In the genomic region with DNA sequence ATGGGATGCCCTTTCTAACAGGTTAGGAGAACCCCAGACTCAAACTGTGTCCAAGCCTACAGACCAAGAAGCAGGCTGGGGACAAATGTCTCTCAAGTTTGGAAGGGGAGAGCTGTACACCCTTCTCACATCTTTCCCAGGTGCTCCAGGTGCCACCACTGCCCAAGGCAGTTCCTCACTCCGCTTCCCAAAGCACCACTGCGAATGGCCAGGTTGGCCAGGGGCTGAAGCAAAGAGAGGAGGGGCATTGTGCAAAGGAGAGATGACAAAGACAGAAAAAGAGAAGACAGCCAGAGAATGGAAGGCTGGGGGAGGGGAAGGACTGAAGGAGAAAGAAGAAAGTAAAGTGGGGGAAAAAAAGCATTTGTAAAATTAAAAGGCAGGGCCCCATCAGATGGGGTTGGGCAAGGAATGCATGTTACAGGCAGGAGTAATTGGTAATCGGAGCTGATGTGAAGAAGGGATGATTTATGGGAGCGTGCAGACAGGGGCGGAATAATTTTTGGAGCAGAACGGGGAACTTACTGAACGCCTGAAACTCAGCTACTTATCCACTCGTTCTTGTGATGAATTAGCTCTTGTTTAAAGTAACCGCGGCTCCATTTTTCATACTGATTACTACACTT, we compare ENCODE assay signal across 23 cellular contexts.
A peak's percentile ranks its signal among the peaks of the same experiment; 100 is the strongest.
DNase-seq lines count a peak whose midpoint lies in the region; ATAC-seq and TF ChIP-seq lines count a peak whose summit lies in the region.
"Had no signal": no experiment of that assay in that cellular context is flagged by ENCODE, and none has a peak within 500 bp of the region (broad histone marks: within the 10 kb centered on the region; RNA-seq: fewer than 3 reads in every experiment).

No MANE protein-coding gene starts in this region.

- CTCF ChIA-PET in CD8-positive, alpha-beta T cell (lab: Charles Lee), result no interaction called here

- H3K9me3 Mint-ChIP-seq in GM23338 (no peaks in the 10 kb centered on the region), neural progenitor cell (no peaks in the 10 kb centered on the region)
- no peaks in the 10 kb centered on the region for H3K9me3 Mint-ChIP-seq in CD8-positive, alpha-beta T cell
- H3K9me3 Mint-ChIP-seq: activated T-helper 1 cell treated with anti-CD3 and anti-CD28 coated beads, Interleukin-12 subunit alpha, Interleukin-12 subunit beta, Interleukin-2, Interleukin-4 antibody, amounts not matched to agents 30 ng/mL and 10 ng/mL and 1 ng/mL, durations not matched to agents 14 hours and 24 hours and 36 hours; CD4-positive, alpha-beta memory T cell; stimulated activated naive CD8-positive, alpha-beta T cell treated with anti-CD3 and anti-CD28 coated beads, Interleukin-15, Interleukin-2, amounts not matched to agents 100 ng/mL and 50 ng/mL, for 24 hours; WTC11 had no signal

- H3K4me3 Mint-ChIP-seq in GM23338 (no peak overlapping the region), neural progenitor cell (no peak overlapping the region)
- no peak overlapping the region for H3K4me3 Mint-ChIP-seq in CD8-positive, alpha-beta T cell
- H3K4me3 Mint-ChIP-seq: activated T-helper 1 cell treated with anti-CD3 and anti-CD28 coated beads, Interleukin-12 subunit alpha, Interleukin-12 subunit beta, Interleukin-2, Interleukin-4 antibody, amounts not matched to agents 30 ng/mL and 10 ng/mL and 1 ng/mL, durations not matched to agents 14 hours and 24 hours and 36 hours; stimulated activated naive CD8-positive, alpha-beta T cell treated with anti-CD3 and anti-CD28 coated beads, Interleukin-15, Interleukin-2, amounts not matched to agents 100 ng/mL and 50 ng/mL, for 24 hours; WTC11 had no signal

- H3K36me3 ChIP-seq in GM23338 (ENCODE audit: insufficient read depth) (no peaks in the 10 kb centered on the region), neural progenitor cell (no peaks in the 10 kb centered on the region)
- no peaks in the 10 kb centered on the region for H3K36me3 ChIP-seq in CD8-positive, alpha-beta T cell (ENCODE audit: insufficient read depth, low read length)
- H3K36me3 ChIP-seq: cardiac muscle cell, gastroesophageal sphincter, sigmoid colon, tibial artery had no signal

- H3K9ac ChIP-seq in neural progenitor cell, result no peak overlapping the region

- H3K4me1 ChIP-seq in GM23338 (ENCODE audit: insufficient read depth) (peaks cover 5% of the 10 kb centered on the region; the same call in 1 of the 2 replicates), neural progenitor cell (peaks cover 14% of the 10 kb centered on the region), foreskin keratinocyte (peaks cover 6% of the 10 kb centered on the region)
- H3K4me1 ChIP-seq in CD8-positive, alpha-beta T cell (ENCODE audit: insufficient read depth, low read length), result no peaks in the 10 kb centered on the region
- H3K4me1 ChIP-seq: tibial artery had no signal

- H3K4me2 ChIP-seq in GM23338 (0 out of 2 replicates have a peak overlapping the region, but pooled peaks have one; percentile 38), neural progenitor cell (peak overlapping the region; percentile 42)

- peak overlapping the region; percentile 83 for H2AFZ ChIP-seq in GM23338
- peak overlapping the region; percentile 91 for H2AFZ ChIP-seq in neural progenitor cell (replicated peaks)

- POLR2A ChIA-PET in CD8-positive, alpha-beta T cell (lab: Charles Lee), result no interaction called here

- intact Hi-C loops in CD8-positive, alpha-beta T cell (cut with DNase I, micrococcal nuclease), result no loop called here

- H3K4me1 Mint-ChIP-seq in GM23338 (peaks cover 22% of the 10 kb centered on the region), neural progenitor cell (peaks cover 24% of the 10 kb centered on the region)
- no peaks in the 10 kb centered on the region for H3K4me1 Mint-ChIP-seq in CD8-positive, alpha-beta T cell (ENCODE audit: low read depth)
- H3K4me1 Mint-ChIP-seq: CD4-positive, alpha-beta memory T cell had no signal

- no peaks in the 10 kb centered on the region for H3F3A ChIP-seq in GM23338 (replicated peaks; ENCODE audit: low read depth)
- no peaks in the 10 kb centered on the region for H3F3A ChIP-seq in neural progenitor cell (ENCODE audit: low read depth)

- H3K27me3 Mint-ChIP-seq in GM23338 (ENCODE audit: insufficient read depth, low read depth, poor library complexity) (peaks cover 4% of the 10 kb centered on the region), neural progenitor cell (ENCODE audit: insufficient read depth, low read depth) (no peaks in the 10 kb centered on the region)
- H3K27me3 Mint-ChIP-seq in CD8-positive, alpha-beta T cell (ENCODE audit: low read depth), result peaks cover 10% of the 10 kb centered on the region

- H3K27ac Mint-ChIP-seq in GM23338 (peak overlapping the region; percentile 1; the same call in 1 of the 2 replicates), neural progenitor cell (no peak overlapping the region)
- no peak overlapping the region for H3K27ac Mint-ChIP-seq in CD8-positive, alpha-beta T cell
- H3K27ac Mint-ChIP-seq: activated T-helper 1 cell treated with anti-CD3 and anti-CD28 coated beads, Interleukin-12 subunit alpha, Interleukin-12 subunit beta, Interleukin-2, Interleukin-4 antibody, amounts not matched to agents 30 ng/mL and 10 ng/mL and 1 ng/mL, durations not matched to agents 14 hours and 24 hours and 36 hours; CD4-positive, alpha-beta memory T cell; stimulated activated naive CD8-positive, alpha-beta T cell treated with anti-CD3 and anti-CD28 coated beads, Interleukin-15, Interleukin-2, amounts not matched to agents 100 ng/mL and 50 ng/mL, for 24 hours; WTC11 had no signal

- no peaks in the 10 kb centered on the region for H3K9me2 ChIP-seq in GM23338 (ENCODE audit: insufficient read depth)

- H3K36me3 Mint-ChIP-seq in GM23338 (ENCODE audit: low read depth) (no peaks in the 10 kb centered on the region), neural progenitor cell (no peaks in the 10 kb centered on the region)
- no peaks in the 10 kb centered on the region for H3K36me3 Mint-ChIP-seq in CD8-positive, alpha-beta T cell
- H3K36me3 Mint-ChIP-seq: CD4-positive, alpha-beta memory T cell; WTC11 had no signal

- no peaks in the 10 kb centered on the region for H3K9me3 ChIP-seq in neural progenitor cell (ENCODE audit: low read depth)
- no peaks in the 10 kb centered on the region for H3K9me3 ChIP-seq in CD8-positive, alpha-beta T cell (ENCODE audit: low read length)
- H3K9me3 ChIP-seq: gastroesophageal sphincter, mucosa of descending colon, sigmoid colon, tibial artery had no signal

- H3K27me3 ChIP-seq in GM23338 (ENCODE audit: insufficient read depth) (no peaks in the 10 kb centered on the region), neural progenitor cell (no peaks in the 10 kb centered on the region), foreskin keratinocyte (no peaks in the 10 kb centered on the region)
- no peaks in the 10 kb centered on the region for H3K27me3 ChIP-seq in CD8-positive, alpha-beta T cell (ENCODE audit: insufficient read depth, low read length)
- H3K27me3 ChIP-seq: cardiac muscle cell, sigmoid colon had no signal

- H3K27ac ChIP-seq in GM23338 (ENCODE audit: low read depth) (no peak overlapping the region), neural progenitor cell (no peak overlapping the region), foreskin keratinocyte (no peak overlapping the region)
- H3K27ac ChIP-seq in CD8-positive, alpha-beta T cell (ENCODE audit: low read depth, low read length), result no peak overlapping the region
- H3K27ac ChIP-seq: cardiac muscle cell, gastroesophageal sphincter, sigmoid colon, tibial artery had no signal

- H3K79me2 ChIP-seq in GM23338 (replicated peaks; ENCODE audit: insufficient read depth) (no peaks in the 10 kb centered on the region), neural progenitor cell (ENCODE audit: low read depth) (no peaks in the 10 kb centered on the region)

- H3K4me3 ChIP-seq in GM23338, result no peak overlapping the region
- H3K4me3 ChIP-seq in neural progenitor cell, result no peak overlapping the region
- no peak overlapping the region for H3K4me3 ChIP-seq in CD8-positive, alpha-beta T cell (ENCODE audit: low read depth, low read length)
- H3K4me3 ChIP-seq: cardiac muscle cell, gastroesophageal sphincter, mucosa of descending colon, sigmoid colon, tibial artery had no signal

- TF ChIP-seq CTCF in GM23338 (conservative IDR thresholded peaks at IDR 0.05; ENCODE audit: low read depth in 2 of 2), result no peak
- no peak for TF ChIP-seq CTCF in neural progenitor cell (IDR thresholded peaks at IDR 0.05)
- TF ChIP-seq CTCF in CD8-positive, alpha-beta T cell (IDR thresholded peaks at IDR 0.05), result no peak
- TF ChIP-seq CTCF in foreskin keratinocyte (conservative IDR thresholded peaks at IDR 0.05), result no peak

- no peak for DNase-seq in GM23338 (ENCODE audit: low spot score)
- peak; percentile 19 for DNase-seq in MV-4-11 (lab: John Stamatoyannopoulos, UW)
- DNase-seq in NOMO-1 treated with dmso at 0.1 percent for 144 hours (lab: John Stamatoyannopoulos, UW; ENCODE audit: unreplicated experiment), result peak; percentile 71
- DNase-seq in neural progenitor cell (ENCODE audit: low spot score), result no peak
- DNase-seq in CD8-positive, alpha-beta T cell, result no peak
- DNase-seq in foreskin keratinocyte, result no peak
- DNase-seq: activated naive CD4-positive, alpha-beta T cell treated with anti-CD3 and anti-CD28 coated beads, Interleukin-2, amount 50 U/mL, for 16 hours; CD4-positive, alpha-beta memory T cell; cortex of kidney; DND-41; hypothalamus; mucosa of descending colon; NCI-H1092 treated with DMSO at 0.1 percent for 48 hours; NCI-H2171; OCI-M1; sigmoid colon; tibial artery had no signal

- ATAC-seq in GM23338 (no peak; the same call in 2 of the 3 replicates), GM18870 (IDR thresholded peaks at IDR 0.05; ENCODE audit: unreplicated experiment) (no peak), foreskin keratinocyte (no peak)
- ATAC-seq in CD8-positive, alpha-beta T cell, result no peak
- ATAC-seq: gastroesophageal sphincter, mucosa of descending colon, WTC11 had no signal

- H4K20me1 ChIP-seq in GM23338 (replicated peaks; ENCODE audit: insufficient read depth), result no peaks in the 10 kb centered on the region
- no peaks in the 10 kb centered on the region for H4K20me1 ChIP-seq in neural progenitor cell (ENCODE audit: low read depth)

TF ChIP-seq in GM23338, 12 proteins besides CTCF, POLR2A, EP300 and RAD21 (continues in another document):
- TF ChIP-seq CREB1 (CRISPR knock-in tag; IDR thresholded peaks at IDR 0.05; ENCODE audit: low read depth), result no peak
- TF ChIP-seq POLR2AphosphoS5 (IDR thresholded peaks at IDR 0.05; ENCODE audit: low read depth), result no peak
- TF ChIP-seq ZNF331 (CRISPR knock-in tag; IDR thresholded peaks at IDR 0.05; ENCODE audit: low read depth), result no peak
- TF ChIP-seq STAT1 (IDR thresholded peaks at IDR 0.05; ENCODE audit: unreplicated experiment), result no peak
- TF ChIP-seq NANOG (IDR thresholded peaks at IDR 0.05; ENCODE audit: borderline replicate concordance), result no peak
- TF ChIP-seq JUNB (IDR thresholded peaks at IDR 0.05; ENCODE audit: unreplicated experiment), result no peak
- no peak for TF ChIP-seq EZH2 (IDR thresholded peaks at IDR 0.05; ENCODE audit: low read depth, unreplicated experiment)

Comparison
In these comparisons a context has a peak if more than half of its experiments do, and no peak if none do; other contexts are left out.
1. DNase-seq: peak in MV-4-11 (single experiment) and NOMO-1 treated with dmso at 0.1 percent for 144 hours (single experiment); none in GM23338 (single experiment), neural progenitor cell (single experiment), CD8-positive, alpha-beta T cell (0 of 7) and foreskin keratinocyte (0 of 2).